Comparison of ENCODE assay signal across 10 cellular contexts in the genomic region with DNA sequence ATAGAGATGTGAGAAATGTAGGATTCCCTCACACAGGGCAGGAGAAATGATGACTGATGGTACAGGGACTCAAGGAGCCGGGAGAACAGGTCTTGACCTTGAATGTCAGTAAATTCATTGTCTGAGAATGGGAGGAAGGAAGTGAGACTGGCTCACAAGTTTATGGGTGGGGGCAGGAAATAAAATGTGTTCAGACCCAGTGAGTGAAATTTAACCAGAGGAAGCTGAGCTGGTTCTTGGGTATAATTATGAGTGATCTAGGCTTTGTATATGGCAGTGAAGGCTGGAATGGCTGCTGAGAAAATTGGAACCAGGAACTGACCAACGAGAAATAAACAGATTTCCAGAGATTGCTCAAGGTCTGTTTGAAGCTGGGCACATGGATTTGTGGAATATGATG. TPM values are rescaled to one million over a fixed set of nuclear protein-coding genes. Genes with fewer than 3 reads are reported as not detected.
DNase-seq lines count a peak whose midpoint lies in the region; ATAC-seq and TF ChIP-seq lines count a peak whose summit lies in the region.
"Had no signal": no experiment of that assay in that cellular context is flagged by ENCODE, and none has a peak within 500 bp of the region (broad histone marks: within the 10 kb centered on the region; RNA-seq: fewer than 3 reads in every experiment).

No MANE protein-coding gene starts in this region.

- H2AK5ac ChIP-seq in H9 (ENCODE audit: insufficient read length, low read length) = no peak overlapping the region

- H3K9me3 ChIP-seq in PC-3 (ENCODE audit: low read length) = no peaks in the 10 kb centered on the region
- no peaks in the 10 kb centered on the region for H3K9me3 ChIP-seq in H9 (ENCODE audit: control insufficient read depth, low read depth, low read length)

- no peak overlapping the region for H2BK5ac ChIP-seq in H9 (ENCODE audit: insufficient read length, low read length)

- H3K4me1 Mint-ChIP-seq in H9 = peaks cover 35 to 37% of the 10 kb centered on the region in 2 experiments

- H4K20me1 ChIP-seq in PC-3 (ENCODE audit: low read length) = no peaks in the 10 kb centered on the region
- H4K20me1 ChIP-seq in H9 (ENCODE audit: control insufficient read depth, insufficient read depth, insufficient read length) = no peaks in the 10 kb centered on the region

- no peak overlapping the region for H3K4me3 Mint-ChIP-seq in H9
- H3K4me3 Mint-ChIP-seq: activated T-cell treated with anti-CD3 and anti-CD28 coated beads, Interleukin-2, amount 50 U/mL, for 4 hours had no signal

- no peak overlapping the region for H3K4ac ChIP-seq in H9 (ENCODE audit: low read depth, low read length)

- H2AFZ ChIP-seq in PC-3 (ENCODE audit: low read length) = no peak overlapping the region
- H2AFZ ChIP-seq in H9 (ENCODE audit: low read length) = no peak overlapping the region

- POLR2A ChIA-PET in PC-3 (lab: Charles Lee; ENCODE audit: unreplicated experiment) = no interaction called here

- no peaks in the 10 kb centered on the region for H3K27me3 ChIP-seq in PC-3 (ENCODE audit: low read length)
- no peaks in the 10 kb centered on the region for H3K27me3 ChIP-seq in H9 (ENCODE audit: insufficient read depth, low read length)

- CTCF ChIA-PET in PC-3 (lab: Charles Lee) = interaction anchor here (0.6 kb wide), 1 partner anchor 30 kb away, joined by 4 read pairs; no protein-coding TSS in a partner anchor

- no peaks in the 10 kb centered on the region for H3K79me1 ChIP-seq in H9 (ENCODE audit: insufficient read depth, low read depth, low read length, poor library complexity, severe bottlenecking)

- no peak overlapping the region for H3K23ac ChIP-seq in H9 (ENCODE audit: insufficient read length, low read depth, low read length)

- TF ChIP-seq CTCF in PC-3 (conservative IDR thresholded peaks at IDR 0.05; ENCODE audit: low read depth, low read length) = no peak
- no peak for TF ChIP-seq CTCF in fibroblast of the aortic adventitia (IDR thresholded peaks at IDR 0.05; ENCODE audit: insufficient read depth, low read length)
- TF ChIP-seq CTCF in H9 (conservative IDR thresholded peaks at IDR 0.05) = no peak

- H3K79me2 ChIP-seq in PC-3 (ENCODE audit: low read length) = no peaks in the 10 kb centered on the region
- H3K79me2 ChIP-seq in H9 (ENCODE audit: insufficient read depth, low read length) = no peaks in the 10 kb centered on the region

- H2BK20ac ChIP-seq in H9 (ENCODE audit: low read depth, low read length, poor library complexity, severe bottlenecking) = no peak overlapping the region

- H3K56ac ChIP-seq in H9 (ENCODE audit: insufficient read length, low read depth, low read length) = no peak overlapping the region

- no peak overlapping the region for H2BK15ac ChIP-seq in H9 (ENCODE audit: low read depth, low read length)

- H3K9me2 ChIP-seq in PC-3 (replicated peaks; ENCODE audit: low read length) = no peaks in the 10 kb centered on the region

- H3K27me3 Mint-ChIP-seq in H9 (ENCODE audit: low read depth) = no peaks in the 10 kb centered on the region; the same call in 1 of the 2 replicates

- BruUV-seq in PC-3 (replicated peaks; lab: Mats Ljungman, UMichigan) = no TSS peak

- H3K14ac ChIP-seq in H9 (ENCODE audit: insufficient read depth, low read length) = no peak overlapping the region

- no peaks in the 10 kb centered on the region for H3K23me2 ChIP-seq in H9 (ENCODE audit: insufficient read length, low read depth, low read length, poor library complexity, severe bottlenecking)

- no peak overlapping the region for H4K91ac ChIP-seq in H9 (ENCODE audit: insufficient read length, low read depth, low read length)

- H3K4me1 ChIP-seq in PC-3 (ENCODE audit: insufficient read depth, low read length) = peaks cover 32% of the 10 kb centered on the region
- H3K4me1 ChIP-seq in H9 (ENCODE audit: insufficient read depth, low read length) = peaks cover 4% of the 10 kb centered on the region; the same call in 1 of the 2 replicates

- H2BK120ac ChIP-seq in H9 (ENCODE audit: low read depth, low read length, poor library complexity, severe bottlenecking) = no peak overlapping the region

- no peaks in the 10 kb centered on the region for H3K36me3 ChIP-seq in PC-3 (ENCODE audit: low read depth, low read length)

- H3T11ph ChIP-seq in H9 (ENCODE audit: low read length) = no peak overlapping the region

- H3K4me2 ChIP-seq in PC-3 (ENCODE audit: low read length) (peak overlapping the region; percentile 29; the same call in 1 of the 2 replicates), H9 (ENCODE audit: insufficient read depth, insufficient read length, low read length) (no peak overlapping the region)

- H3K27ac ChIP-seq in PC-3 (ENCODE audit: low read length) (peak overlapping the region; percentile 16), H9 (ENCODE audit: insufficient read length, low read depth, low read length) (no peak overlapping the region)

- intact Hi-C loops in PC-3 (cut with micrococcal nuclease) = no loop called here

- ATAC-seq in PC-3 = peak; percentile 86
- ATAC-seq: activated T-cell treated with anti-CD3 and anti-CD28 coated beads, Interleukin-2, amount 50 U/mL, for 4 hours had no signal

- H4K5ac ChIP-seq in H9 (ENCODE audit: insufficient read length, low read depth, low read length) = no peak overlapping the region

- no peaks in the 10 kb centered on the region; a peak in 1 of 5 replicates for H3K9me3 Mint-ChIP-seq in H9
- H3K9me3 Mint-ChIP-seq: activated T-cell treated with anti-CD3 and anti-CD28 coated beads, Interleukin-2, amount 50 U/mL, for 4 hours had no signal

- H3K4me3 ChIP-seq in PC-3 (ENCODE audit: low read length) (no peak overlapping the region), fibroblast of the aortic adventitia (ENCODE audit: low read depth, low read length) (no peak overlapping the region)

- no peaks in the 10 kb centered on the region for H3F3A ChIP-seq in PC-3 (ENCODE audit: low read length, unreplicated experiment)

- no peak overlapping the region for H4K8ac ChIP-seq in H9 (replicated peaks; ENCODE audit: insufficient read length, low read depth, low read length)

- no peak overlapping the region for H3K18ac ChIP-seq in H9 (ENCODE audit: insufficient read length, low read depth, low read length)

- DNase-seq in HCEC 1CT (peak; percentile 70), PC-3 (peak; percentile 82), fibroblast of the aortic adventitia (ENCODE audit: low read depth) (peak; percentile 44), pons (ENCODE audit: low spot score) (peak; percentile 3), H9 (no peak), HuH-7.5 (ENCODE audit: low spot score) (no peak), cortex of kidney (lab: John Stamatoyannopoulos, UW) (no peak)
- DNase-seq in activated CD4-positive, CD25-positive, alpha-beta regulatory T cell treated with anti-CD3 and anti-CD28 coated beads, Interleukin-2, amount 50 U/mL, for 72 hours = no peak
- DNase-seq: activated T-cell treated with anti-CD3 and anti-CD28 coated beads, Interleukin-2, amount 50 U/mL, for 4 hours; stimulated activated CD8-positive, alpha-beta memory T cell treated with anti-CD3 and anti-CD28 coated beads, Interleukin-4, amount 100 ng/mL, for 48 hours had no signal

- no peak overlapping the region for H3K27ac Mint-ChIP-seq in H9

- no CpG with 5 or more reads among the region's 2 CpGs for WGBS in H9 (ENCODE audit: extremely low coverage, insufficient read length, low lambda C conversion rate)

- peaks cover 0 to 4% (median 2%) of the 10 kb centered on the region in 3 experiments; a peak in 2 of 7 replicates for H3K36me3 Mint-ChIP-seq in H9 (ENCODE audit: insufficient read depth in 1 of 3, low read depth in 3 of 3)

- H3K9ac ChIP-seq in PC-3 (ENCODE audit: low read length) (no peak overlapping the region), H9 (ENCODE audit: extremely low read depth, insufficient read length, low read length) (no peak overlapping the region)

- H2BK12ac ChIP-seq in H9 (ENCODE audit: insufficient read length, low read depth, low read length) = no peak overlapping the region

RNA-seq across cellular contexts. Expression of gene IGSF23, which starts 6.3 kb away (rescaled TPM):
- total RNA-seq in PC-3 (2014; rRNA removed) (not detected in 2 replicates), fibroblast of the aortic adventitia (ENCODE audit: low replicate concordance) (not detected in 2 replicates), H9 (2021) (not detected in 2 replicates)
- total RNA-seq: activated T-cell treated with anti-CD3 and anti-CD28 coated beads, Interleukin-2, amount 50 U/mL, for 4 hours had no signal

RNA-seq across cellular contexts. Expression of gene PVR, which starts 36.7 kb away (rescaled TPM):
- total RNA-seq in PC-3 (2014; rRNA removed) = 67.8 and 75.3 TPM in 2 replicates
- total RNA-seq in fibroblast of the aortic adventitia (ENCODE audit: low replicate concordance) = 16.7 and 31.5 TPM in 2 replicates
- 29.2 and 30.5 TPM in 2 replicates for total RNA-seq in H9 (2021)

Comparison
In these comparisons a context has a peak if more than half of its experiments do, and no peak if none do; other contexts are left out.
1. DNase-seq: peak in HCEC 1CT (single experiment), PC-3 (single experiment), fibroblast of the aortic adventitia (single experiment) and pons (single experiment); none in H9 (single experiment), activated CD4-positive, CD25-positive, alpha-beta regulatory T cell treated with anti-CD3 and anti-CD28 coated beads, Interleukin-2, amount 50 U/mL, for 72 hours (single experiment), HuH-7.5 (single experiment) and cortex of kidney (single experiment).